Comparison of ENCODE assay signal across 8 cellular contexts in the genomic region with DNA sequence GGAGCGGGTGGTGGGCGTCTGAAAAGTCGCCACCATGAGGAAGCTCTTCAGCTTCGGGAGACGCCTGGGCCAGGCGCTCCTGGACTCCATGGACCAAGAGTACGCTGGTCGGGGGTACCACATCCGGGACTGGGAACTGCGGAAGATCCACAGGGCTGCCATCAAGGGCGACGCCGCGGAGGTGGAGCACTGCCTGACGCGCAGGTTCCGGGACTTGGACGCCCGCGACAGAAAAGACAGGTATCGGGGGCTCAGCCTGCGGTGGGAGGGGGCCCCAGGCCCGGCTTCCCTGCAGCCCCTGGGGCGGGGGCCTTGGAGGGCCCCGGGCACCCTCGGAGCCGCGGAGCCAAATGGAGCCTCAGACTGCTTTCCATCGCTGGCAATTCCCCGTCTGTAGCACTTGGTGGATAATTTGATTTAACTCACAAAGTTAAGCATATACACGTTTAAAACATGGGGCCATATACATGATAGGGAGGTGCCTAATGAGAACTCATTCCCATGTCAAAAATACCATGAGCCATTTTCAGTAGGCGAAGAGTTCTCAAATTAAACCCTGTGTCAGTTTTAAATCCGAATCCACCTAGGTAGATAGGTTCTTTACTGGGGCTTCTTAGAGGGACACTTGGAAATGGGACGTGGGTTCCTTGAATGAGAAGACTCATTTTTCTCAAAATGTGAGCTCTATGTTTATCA. TPM values are rescaled to one million over a fixed set of nuclear protein-coding genes. Genes with fewer than 3 reads are reported as not detected.
DNase-seq lines count a peak whose midpoint lies in the region; ATAC-seq and TF ChIP-seq lines count a peak whose summit lies in the region.
"Not testable (repeated sequence)": the region's sequence is repeated elsewhere in the genome, so short reads cannot be mapped to it uniquely, and the experiment has no call there.

No MANE protein-coding gene starts in this region.

- ATAC-seq in CD8-positive, alpha-beta T cell; T-helper 17 cell; activated T-helper 17 cell treated with anti-CD3 and anti-CD28 coated beads, Interleukin-2, amount 50 U/mL, for 72 hours (replicated peaks); stimulated activated naive B cell treated with anti-CD40 and anti-IgM and Interleukin-4, amounts not matched to agents 10 μg/mL and 1 μg/mL and 100 μg/mL, for 72 hours (replicated peaks): not testable (repeated sequence)

- peak overlapping the region; percentile 59 for H3K4me3 ChIP-seq in CD8-positive, alpha-beta T cell (ENCODE audit: low read depth, low read length)
- peak overlapping the region; percentile 34; the same call in 1 of the 2 replicates for H3K4me3 ChIP-seq in HUES64 (ENCODE audit: low read length)
- peak overlapping the region; percentile 13 for H3K4me3 ChIP-seq in iPS-11a (ENCODE audit: low read depth, low read length)

- H3K27me3 ChIP-seq in CD8-positive, alpha-beta T cell (ENCODE audit: insufficient read depth, low read length) = peaks cover 40% of the 10 kb centered on the region
- H3K27me3 ChIP-seq in HUES64 (ENCODE audit: insufficient read depth, low read length) = peaks cover 100% of the 10 kb centered on the region

- CTCF ChIA-PET in CD8-positive, alpha-beta T cell (lab: Charles Lee) = interaction anchor here (0.6 to 1.0 kb wide), 2 partner anchors 17 to 19 kb away, joined by 3 read pairs; no protein-coding TSS in a partner anchor

- peaks cover 18% of the 10 kb centered on the region for H3K4me1 Mint-ChIP-seq in CD8-positive, alpha-beta T cell (ENCODE audit: low read depth)
- peaks cover 14% of the 10 kb centered on the region for H3K4me1 Mint-ChIP-seq in T-helper 17 cell
- not testable (repeated sequence) for H3K4me1 Mint-ChIP-seq in activated T-helper 17 cell treated with anti-CD3 and anti-CD28 coated beads, Interleukin-2, amount 50 U/mL, for 72 hours; nephron
- H3K4me1 Mint-ChIP-seq in stimulated activated naive B cell treated with anti-CD40 and anti-IgM and Interleukin-4, amounts not matched to agents 10 μg/mL and 1 μg/mL and 100 μg/mL, for 72 hours = peaks cover 7 to 19% of the 10 kb centered on the region in 2 donors

- POLR2A ChIA-PET in CD8-positive, alpha-beta T cell (lab: Charles Lee) = not testable (repeated sequence)

- H3K9ac ChIP-seq in HUES64 (ENCODE audit: low read depth, low read length) = not testable (repeated sequence)

- not testable (repeated sequence) for H3K9me3 ChIP-seq in CD8-positive, alpha-beta T cell (ENCODE audit: low read length); HUES64 (ENCODE audit: insufficient read depth, low read depth, low read length); T-helper 17 cell (ENCODE audit: control insufficient read depth, low read length, poor library complexity, severe bottlenecking)

- H3K36me3 Mint-ChIP-seq in CD8-positive, alpha-beta T cell; T-helper 17 cell (ENCODE audit: low read depth); activated T-helper 17 cell treated with anti-CD3 and anti-CD28 coated beads, Interleukin-2, amount 50 U/mL, for 72 hours (ENCODE audit: low read depth); nephron (ENCODE audit: low read depth); stimulated activated naive B cell treated with anti-CD40 and anti-IgM and Interleukin-4, amounts not matched to agents 10 μg/mL and 1 μg/mL and 100 μg/mL, for 72 hours: not testable (repeated sequence)

- H3K27me3 Mint-ChIP-seq in CD8-positive, alpha-beta T cell (ENCODE audit: low read depth) = peaks cover 50% of the 10 kb centered on the region
- H3K27me3 Mint-ChIP-seq in T-helper 17 cell (peaks cover 64% of the 10 kb centered on the region), nephron (ENCODE audit: low read depth) (peaks cover 83% of the 10 kb centered on the region)
- H3K27me3 Mint-ChIP-seq in activated T-helper 17 cell treated with anti-CD3 and anti-CD28 coated beads, Interleukin-2, amount 50 U/mL, for 72 hours = peaks cover 49% of the 10 kb centered on the region
- H3K27me3 Mint-ChIP-seq in stimulated activated naive B cell treated with anti-CD40 and anti-IgM and Interleukin-4, amounts not matched to agents 10 μg/mL and 1 μg/mL and 100 μg/mL, for 72 hours = peaks cover 35 to 61% of the 10 kb centered on the region in 2 donors

- H3K4me3 Mint-ChIP-seq in CD8-positive, alpha-beta T cell = peak overlapping the region; percentile 85
- peak overlapping the region; percentile 90 for H3K4me3 Mint-ChIP-seq in T-helper 17 cell
- H3K4me3 Mint-ChIP-seq in activated T-helper 17 cell treated with anti-CD3 and anti-CD28 coated beads, Interleukin-2, amount 50 U/mL, for 72 hours = peak overlapping the region; percentile 89
- H3K4me3 Mint-ChIP-seq in nephron = peak overlapping the region in 2 of 3 experiments; percentile 57 to 77
- H3K4me3 Mint-ChIP-seq in stimulated activated naive B cell treated with anti-CD40 and anti-IgM and Interleukin-4, amounts not matched to agents 10 μg/mL and 1 μg/mL and 100 μg/mL, for 72 hours = peak overlapping the region; percentile 89

- H3K4me1 ChIP-seq in CD8-positive, alpha-beta T cell (ENCODE audit: insufficient read depth, low read length) = peaks cover 23% of the 10 kb centered on the region
- not testable (repeated sequence) for H3K4me1 ChIP-seq in HUES64 (ENCODE audit: insufficient read depth, low read length)

- not testable (repeated sequence) for TF ChIP-seq CTCF in CD8-positive, alpha-beta T cell (IDR thresholded peaks at IDR 0.05); nephron (IDR thresholded peaks at IDR 0.05; ENCODE audit: unreplicated experiment in 3 of 3)

- DNase-seq in CD8-positive, alpha-beta T cell; T-helper 17 cell; stimulated activated naive B cell treated with anti-CD40 and anti-IgM and Interleukin-4, amounts not matched to agents 10 μg/mL and 1 μg/mL and 100 μg/mL, for 72 hours: not testable (repeated sequence)

- WGBS in HUES64 = 9% methylated on average over 32 of the region's 34 CpGs

- H3K36me3 ChIP-seq in CD8-positive, alpha-beta T cell (ENCODE audit: insufficient read depth, low read length); HUES64 (ENCODE audit: insufficient read depth, low read length): not testable (repeated sequence)

- H3K27ac ChIP-seq in CD8-positive, alpha-beta T cell (ENCODE audit: low read depth, low read length); HUES64 (ENCODE audit: low read depth, low read length): not testable (repeated sequence)
- H3K27ac ChIP-seq in cingulate gyrus (ENCODE audit: low read depth, low read length) = peak overlapping the region; percentile 10

- H3K27ac Mint-ChIP-seq in CD8-positive, alpha-beta T cell; activated T-helper 17 cell treated with anti-CD3 and anti-CD28 coated beads, Interleukin-2, amount 50 U/mL, for 72 hours; nephron: not testable (repeated sequence)
- H3K27ac Mint-ChIP-seq in T-helper 17 cell = peak overlapping the region; percentile 34
- H3K27ac Mint-ChIP-seq in stimulated activated naive B cell treated with anti-CD40 and anti-IgM and Interleukin-4, amounts not matched to agents 10 μg/mL and 1 μg/mL and 100 μg/mL, for 72 hours = peak overlapping the region; percentile 68

- intact Hi-C loops in CD8-positive, alpha-beta T cell (cut with DNase I, micrococcal nuclease) = loop anchor here (2.0 to 5.0 kb wide), 2 partner anchors 42 to 155 kb away; no protein-coding TSS in a partner anchor

- H3K9me3 Mint-ChIP-seq in CD8-positive, alpha-beta T cell; activated T-helper 17 cell treated with anti-CD3 and anti-CD28 coated beads, Interleukin-2, amount 50 U/mL, for 72 hours; nephron; stimulated activated naive B cell treated with anti-CD40 and anti-IgM and Interleukin-4, amounts not matched to agents 10 μg/mL and 1 μg/mL and 100 μg/mL, for 72 hours: not testable (repeated sequence)

RNA-seq across cellular contexts. Expression of gene BICD2, which starts 45.1 kb away (rescaled TPM):
- 10 to 100 TPM; 15.1 to 15.6 TPM for total RNA-seq in CD8-positive, alpha-beta T cell
- 15.0 TPM for polyA plus RNA-seq in HUES64 (2013, experiment 1 of 2)
- polyA plus RNA-seq in HUES64 (2013, experiment 2 of 2) = 16.0 TPM
- total RNA-seq in T-helper 17 cell = 10 to 100 TPM; 22.9 to 34.0 TPM
- total RNA-seq in activated T-helper 17 cell treated with anti-CD3 and anti-CD28 coated beads, Interleukin-2, amount 50 U/mL, for 72 hours = 10 to 100 TPM; 14.2 to 24.9 TPM
